10 cellular contexts compared by ENCODE assay signal in genomic region chr12:131106542-131106941, GRCh38.
"Had no signal": no experiment of that assay in that cellular context is flagged by ENCODE, and none has a peak within 500 bp of the region (broad histone marks: within the 10 kb centered on the region; RNA-seq: fewer than 3 reads in every experiment).

No MANE protein-coding gene starts in this region.

- H3K9me3 ChIP-seq: ovary had no signal

- H3K36me3 ChIP-seq: ovary had no signal

- DNase-seq: activated CD4-positive, CD25-positive, alpha-beta regulatory T cell; foreskin melanocyte; substantia nigra had no signal

- H3K27ac Mint-ChIP-seq: activated CD4-positive, alpha-beta T cell treated with anti-CD3 and anti-CD28 coated beads, Interleukin-2, amount 10 ng/mL, durations not matched to agents 7 days and 5 days; activated naive CD8-positive, alpha-beta T cell; memory B cell had no signal

- H3K27ac ChIP-seq: ovary had no signal

- H3K4me3 ChIP-seq: ovary had no signal

- FAIRE-seq: urothelium cell line had no signal

- H3K27me3 ChIP-seq: ovary had no signal

- H3K36me3 Mint-ChIP-seq: activated naive CD8-positive, alpha-beta T cell; memory B cell had no signal

- H3K4me3 Mint-ChIP-seq: memory B cell; nephron; T-helper 1 cell treated with Interleukin-12 subunit alpha and Interleukin-12 subunit beta and Interleukin-4 antibody, amounts not matched to agents 30 μg/mL and 1 μg/mL, for 36 hours had no signal
